In the genomic region with DNA sequence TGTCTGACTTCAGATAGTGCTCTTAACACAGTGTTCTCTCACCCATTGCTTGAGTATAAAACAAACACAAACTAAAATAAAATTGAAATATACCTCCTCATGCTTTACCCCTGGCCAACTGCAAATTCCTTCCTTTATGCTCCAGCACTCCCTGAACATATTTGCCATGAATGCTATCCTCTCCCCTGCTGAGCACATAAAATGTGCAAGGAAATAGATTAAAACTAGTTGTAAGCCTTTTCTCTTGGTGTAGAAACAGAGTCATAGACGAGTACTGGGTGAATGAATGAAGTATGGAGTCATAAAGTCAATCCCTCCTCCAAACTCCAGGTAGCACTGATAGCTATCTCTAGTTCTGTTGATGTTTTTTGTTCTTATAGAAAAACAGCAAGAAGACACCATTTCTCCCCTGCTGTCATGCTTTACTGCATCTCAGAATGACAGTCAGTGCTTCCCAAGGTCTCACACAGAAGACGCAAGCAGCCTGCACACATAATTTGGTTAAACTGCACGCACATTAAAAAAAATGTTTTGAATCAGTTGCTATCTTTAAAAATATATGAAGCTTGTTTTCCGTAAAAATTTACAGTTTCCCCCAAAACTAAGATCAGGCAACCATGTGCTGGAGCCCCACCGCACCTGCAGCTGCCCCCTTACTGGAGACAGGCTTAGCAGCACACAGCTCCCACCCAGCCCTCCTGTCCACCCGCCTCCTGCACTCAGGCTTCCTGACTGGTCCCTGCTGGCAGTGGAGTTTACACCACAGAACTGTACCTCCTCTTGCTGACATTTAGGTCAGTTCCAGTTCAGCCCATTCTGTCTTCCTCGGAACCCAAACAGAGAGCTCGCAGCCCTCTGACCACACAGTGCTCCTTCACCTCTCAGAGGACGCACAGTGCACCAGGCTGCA, we compare ENCODE assay signal across 1 cellular context.
TF ChIP-seq lines count a peak whose summit lies in the region.

No MANE protein-coding gene starts in this region.

TF ChIP-seq in K562, 482 proteins besides CTCF, POLR2A, EP300 and RAD21:
- TF ChIP-seq, protein P1, sequence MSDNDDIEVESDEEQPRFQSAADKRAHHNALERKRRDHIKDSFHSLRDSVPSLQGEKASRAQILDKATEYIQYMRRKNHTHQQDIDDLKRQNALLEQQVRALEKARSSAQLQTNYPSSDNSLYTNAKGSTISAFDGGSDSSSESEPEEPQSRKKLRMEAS (CRISPR knock-in tag; IDR thresholded peaks at IDR 0.05): 0 out of 2 replicates have a peak, but pooled peaks have one; percentile 18
- TF ChIP-seq C11orf30 (IDR thresholded peaks at IDR 0.05; ENCODE audit: low read depth): no peak
